Comparison of ENCODE assay signal across 9 cellular contexts in genomic region chr19:3516675-3517207, GRCh38. TPM values are rescaled to one million over a fixed set of nuclear protein-coding genes. Genes with fewer than 3 reads are reported as not detected.
DNase-seq lines count a peak whose midpoint lies in the region; ATAC-seq lines count a peak whose summit lies in the region.
"Had no signal": no experiment of that assay in that cellular context is flagged by ENCODE, and none has a peak within 500 bp of the region (broad histone marks: within the 10 kb centered on the region; RNA-seq: fewer than 3 reads in every experiment).

No MANE protein-coding gene starts in this region.

- H3K9me3 Mint-ChIP-seq in T-cell = no peaks in the 10 kb centered on the region

- H3K27ac Mint-ChIP-seq in T-cell = peak overlapping the region; percentile 61 to 70

- ATAC-seq in T-cell (replicated peaks in 1 of 4) = peak; percentile 48 to 78 (median 64)
- no peak for ATAC-seq in HG03432 (IDR thresholded peaks at IDR 0.05; ENCODE audit: unreplicated experiment)

- H3K36me3 Mint-ChIP-seq in T-cell = peaks cover 5% of the 10 kb centered on the region

- CTCF ChIA-PET in T-cell (lab: Charles Lee) = no interaction called here

- peak overlapping the region in 2 of 3 donors; percentile 9 to 23 for H3K4me3 Mint-ChIP-seq in T-cell

- H3K27me3 Mint-ChIP-seq in T-cell = no peaks in the 10 kb centered on the region

- DNase-seq in DMS153 treated with DMSO at 0.1 percent for 48 hours (lab: John Stamatoyannopoulos, UW; ENCODE audit: unreplicated experiment) (peak; percentile 14), NAMALWA (ENCODE audit: low spot score) (peak; percentile 98), T-cell (peak in 33 of 34 experiments; percentile 34 to 78 (median 62)), myocyte (ENCODE audit: low read depth) (peak; percentile 82), glomerular visceral epithelial cell (ENCODE audit: extremely low spot score) (no peak), NCI-H1048 (lab: John Stamatoyannopoulos, UW) (no peak), MV-4-11 (lab: John Stamatoyannopoulos, UW) (no peak)
- DNase-seq: SJCRH30 had no signal

- POLR2A ChIA-PET in T-cell (lab: Charles Lee) = no interaction called here

- peaks cover 20 to 56% (median 56%) of the 10 kb centered on the region in 3 donors for H3K4me1 Mint-ChIP-seq in T-cell

RNA-seq across cellular contexts. Expression of gene FZR1, which starts 10.6 kb away (rescaled TPM):
- total RNA-seq in T-cell = 10 to 100 TPM; 74.0 to 85.6 (median 77.8) TPM
- total RNA-seq in myocyte = 33.8 and 49.4 TPM in 2 replicates
- polyA plus RNA-seq in myocyte (2012) = 39.8 TPM

RNA-seq across cellular contexts. Expression of gene DOHH, which starts 16.3 kb away (rescaled TPM):
- total RNA-seq in T-cell (10 to 100 TPM in 3 of 5 donors, 1 to 10 TPM in 2; 5.0 to 12.3 (median 11.1) TPM), myocyte (17.5 and 24.1 TPM in 2 replicates)
- polyA plus RNA-seq in myocyte (2012) = 12.9 TPM

RNA-seq across cellular contexts. Expression of gene TEKTIP1, which starts 22.2 kb away (rescaled TPM):
- total RNA-seq in T-cell (10 to 100 TPM in 3 of 5 donors, 1 to 10 TPM in 2; 7.7 to 12.4 (median 10.3) TPM), myocyte (not detected in 2 replicates)
- polyA plus RNA-seq in myocyte (2012) = 3.7 TPM
- total RNA-seq: SJCRH30 had no signal

RNA-seq across cellular contexts. Expression of gene SMIM44, which starts 33.5 kb away (rescaled TPM):
- total RNA-seq in T-cell = not detected
- total RNA-seq in myocyte = not detected in 2 replicates
- not detected for polyA plus RNA-seq in myocyte (2012)
- total RNA-seq: SJCRH30 had no signal

RNA-seq across cellular contexts. Expression of gene SMIM24, which starts 36.4 kb away (rescaled TPM):
- total RNA-seq in T-cell = 1 to 10 TPM in 1 of 5 donors, under 1 TPM in 3, not detected in 1; 0.33 to 1.3 (median 0.78) TPM
- total RNA-seq in myocyte = not detected in 2 replicates
- not detected for polyA plus RNA-seq in myocyte (2012)
- total RNA-seq: SJCRH30 had no signal

Comparison
In these comparisons a context has a peak if more than half of its experiments do, and no peak if none do; other contexts are left out.
1. DNase-seq: peak in DMS153 treated with DMSO at 0.1 percent for 48 hours (single experiment), NAMALWA (single experiment), T-cell (33 of 34) and myocyte (single experiment); none in glomerular visceral epithelial cell (single experiment), NCI-H1048 (single experiment) and MV-4-11 (single experiment).